8 cellular contexts compared by ENCODE assay signal in genomic region chr12:24778486-24779304, GRCh38.
A peak's percentile ranks its signal among the peaks of the same experiment; 100 is the strongest.
DNase-seq lines count a peak whose midpoint lies in the region; ATAC-seq and TF ChIP-seq lines count a peak whose summit lies in the region.

No MANE protein-coding gene starts in this region.

- no peaks in the 10 kb centered on the region for H3F3A ChIP-seq in Loucy (ENCODE audit: low read depth)

- WGBS in right lobe of liver (ENCODE audit: insufficient coverage, low coverage, low lambda C conversion rate, missing lambda C conversion rate) = 49% methylated on average over 4 of the region's 4 CpGs

- no peaks in the 10 kb centered on the region for H3K79me2 ChIP-seq in Loucy (ENCODE audit: insufficient read depth, low read length)

- H3K4me1 Mint-ChIP-seq in activated T-helper 17 cell treated with anti-CD3 and anti-CD28 coated beads, Interleukin-2, amount 50 U/mL, for 72 hours = no peaks in the 10 kb centered on the region
- H3K4me1 Mint-ChIP-seq in immature natural killer cell = no peaks in the 10 kb centered on the region

- H3K9me2 ChIP-seq in Loucy (replicated peaks; ENCODE audit: low read depth, low read length) = no peaks in the 10 kb centered on the region

- H3K4me1 ChIP-seq in Loucy (ENCODE audit: insufficient read depth, low read length, poor library complexity, severe bottlenecking) (peaks cover 12% of the 10 kb centered on the region), right lobe of liver (no peaks in the 10 kb centered on the region)

- TF ChIP-seq CTCF in GM12864 (IDR thresholded peaks at IDR 0.05; ENCODE audit: low read depth, low read length, missing control alignments) = peak; percentile 48
- peak; percentile 69 for TF ChIP-seq CTCF in Loucy (conservative IDR thresholded peaks at IDR 0.05; ENCODE audit: low read length)
- peak; percentile 38 to 42 (median 40) for TF ChIP-seq CTCF in right lobe of liver (IDR thresholded peaks at IDR 0.05)

- intact Hi-C loops in right lobe of liver (cut with DNase I) = no loop called here

- H3K4me3 Mint-ChIP-seq in activated T-helper 17 cell treated with anti-CD3 and anti-CD28 coated beads, Interleukin-2, amount 50 U/mL, for 72 hours = no peak overlapping the region
- no peak overlapping the region for H3K4me3 Mint-ChIP-seq in immature natural killer cell

- no peak overlapping the region for H3K4me2 ChIP-seq in Loucy (ENCODE audit: low read depth, low read length, poor library complexity, severe bottlenecking)

- ATAC-seq in GM21723 (IDR thresholded peaks at IDR 0.05; ENCODE audit: unreplicated experiment) (peak; percentile 74), right lobe of liver (peak; percentile 46 to 70 (median 58)), HG03196 (IDR thresholded peaks at IDR 0.05; ENCODE audit: unreplicated experiment) (no peak), esophagus mucosa (no peak)
- peak; percentile 82 for ATAC-seq in activated T-helper 17 cell treated with anti-CD3 and anti-CD28 coated beads, Interleukin-2, amount 50 U/mL, for 72 hours (replicated peaks)

- no peak for TF ChIP-seq POLR2A in right lobe of liver (IDR thresholded peaks at IDR 0.05)

- H3K27me3 ChIP-seq in Loucy (ENCODE audit: insufficient read depth, low read length, poor library complexity, severe bottlenecking) (no peaks in the 10 kb centered on the region), right lobe of liver (no peaks in the 10 kb centered on the region)

- H3K36me3 ChIP-seq in Loucy (ENCODE audit: insufficient read depth, low read length) (no peaks in the 10 kb centered on the region), right lobe of liver (no peaks in the 10 kb centered on the region)

- H2AFZ ChIP-seq in Loucy (ENCODE audit: low read length) = no peak overlapping the region

- peaks cover 21% of the 10 kb centered on the region for H3K27me3 Mint-ChIP-seq in activated T-helper 17 cell treated with anti-CD3 and anti-CD28 coated beads, Interleukin-2, amount 50 U/mL, for 72 hours
- H3K27me3 Mint-ChIP-seq in immature natural killer cell (ENCODE audit: low read depth in 3 of 3) = peaks cover 0 to 4% (median 0%) of the 10 kb centered on the region in 3 donors

- peak; percentile 40 for DNase-seq in GM12864 (ENCODE audit: low read depth)
- no peak for DNase-seq in right lobe of liver
- DNase-seq in immature natural killer cell = no peak

- H3K4me3 ChIP-seq in GM12864 (ENCODE audit: low read depth, low read length) (no peak overlapping the region), Loucy (ENCODE audit: low read length, poor library complexity, severe bottlenecking) (no peak overlapping the region), right lobe of liver (no peak overlapping the region)

- H3K9me3 ChIP-seq in Loucy (ENCODE audit: insufficient read depth, low read depth, low read length) (no peaks in the 10 kb centered on the region), right lobe of liver (no peaks in the 10 kb centered on the region)

- no peaks in the 10 kb centered on the region for H3K36me3 Mint-ChIP-seq in activated T-helper 17 cell treated with anti-CD3 and anti-CD28 coated beads, Interleukin-2, amount 50 U/mL, for 72 hours (ENCODE audit: low read depth)
- H3K36me3 Mint-ChIP-seq in immature natural killer cell = no peaks in the 10 kb centered on the region

- H3K9ac ChIP-seq in Loucy (ENCODE audit: low read depth, low read length, poor library complexity, severe bottlenecking) = no peak overlapping the region

- H4K20me1 ChIP-seq in Loucy (ENCODE audit: insufficient read depth, low read length, poor library complexity, severe bottlenecking) = no peaks in the 10 kb centered on the region

- H3K27ac Mint-ChIP-seq in activated T-helper 17 cell treated with anti-CD3 and anti-CD28 coated beads, Interleukin-2, amount 50 U/mL, for 72 hours = no peak overlapping the region
- H3K27ac Mint-ChIP-seq in immature natural killer cell = no peak overlapping the region

- no peak overlapping the region for H3K27ac ChIP-seq in right lobe of liver

- H3K9me3 Mint-ChIP-seq in activated T-helper 17 cell treated with anti-CD3 and anti-CD28 coated beads, Interleukin-2, amount 50 U/mL, for 72 hours = no peaks in the 10 kb centered on the region
- no peaks in the 10 kb centered on the region for H3K9me3 Mint-ChIP-seq in immature natural killer cell

Comparison
In these comparisons a context has a peak if more than half of its experiments do, and no peak if none do; other contexts are left out.
1. ATAC-seq: peak in GM21723 (single experiment), activated T-helper 17 cell treated with anti-CD3 and anti-CD28 coated beads, Interleukin-2, amount 50 U/mL, for 72 hours (single experiment) and right lobe of liver (4 of 4); none in HG03196 (single experiment) and esophagus mucosa (single experiment).
2. Peak in every context shown above with its lines, with median percentiles within 50 percentile points of each other: CTCF ChIP-seq.